ENCODE assay signal across 9 cellular contexts in the genomic region with DNA sequence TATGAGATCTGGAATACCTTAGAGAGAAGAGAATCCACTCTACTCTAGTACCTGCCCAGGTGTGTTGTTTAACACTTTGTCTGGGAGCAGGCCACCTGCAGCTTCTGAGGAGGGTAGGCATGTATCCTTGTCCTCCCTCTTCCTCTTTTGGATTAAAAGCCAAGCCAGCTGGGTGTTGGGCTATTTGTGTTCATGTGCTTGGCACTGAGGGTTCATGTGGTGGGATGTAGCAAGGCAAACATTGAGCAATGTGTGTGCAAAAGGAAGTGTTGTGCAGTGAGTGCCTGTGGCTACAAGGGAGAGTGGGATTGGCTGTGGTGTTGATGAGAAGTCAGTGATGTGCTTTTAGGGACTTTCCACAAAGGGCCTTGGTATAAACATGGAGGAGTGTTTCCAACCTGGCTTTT. TPM values are rescaled to one million over a fixed set of nuclear protein-coding genes. Genes with fewer than 3 reads are reported as not detected.
A peak's percentile ranks its signal among the peaks of the same experiment; 100 is the strongest.
DNase-seq lines count a peak whose midpoint lies in the region; ATAC-seq, FAIRE-seq and TF ChIP-seq lines count a peak whose summit lies in the region.
"Had no signal": no experiment of that assay in that cellular context is flagged by ENCODE, and none has a peak within 500 bp of the region (broad histone marks: within the 10 kb centered on the region; RNA-seq: fewer than 3 reads in every experiment).

No MANE protein-coding gene starts in this region.

- BruUV-seq in MCF 10A (replicated peaks; lab: Mats Ljungman, UMichigan), result no TSS peak

- DNase-seq in GM13976 (ENCODE audit: low spot score), result peak; percentile 59
- DNase-seq in MCF 10A (ENCODE audit: unreplicated experiment), result peak; percentile 91
- peak; percentile 85 for DNase-seq in medulla oblongata (ENCODE audit: extremely low spot score)
- no peak for DNase-seq in NCI-H345 (lab: John Stamatoyannopoulos, UW)
- no peak for DNase-seq in HTR-8/SVneo (ENCODE audit: insufficient read length, low spot score)
- DNase-seq in GDM1 (lab: John Stamatoyannopoulos, UW), result no peak

- no peaks in the 10 kb centered on the region for H4K20me1 ChIP-seq in KMS-11 (ENCODE audit: insufficient read depth)

- CTCF ChIA-PET in MCF 10A (lab: Yijun Ruan, JAX), result interaction anchor here (1.2 kb wide), 1 partner anchor 114 kb away, joined by 4 read pairs; no protein-coding TSS in a partner anchor

- ATAC-seq in HG03565 (IDR thresholded peaks at IDR 0.05; ENCODE audit: unreplicated experiment), result no peak

- FAIRE-seq in HTR-8/SVneo (lab: Jason Lieb, UNC), result no peak

- H3K27ac ChIP-seq in KMS-11, result peak overlapping the region; percentile 50

- peaks cover 47% of the 10 kb centered on the region for H3K4me1 ChIP-seq in KMS-11 (ENCODE audit: low read depth, poor library complexity, severe bottlenecking)

- H3K27me3 ChIP-seq in KMS-11 (ENCODE audit: insufficient read depth, low read depth), result no peaks in the 10 kb centered on the region

- peaks cover 22% of the 10 kb centered on the region for H3K36me3 Mint-ChIP-seq in MCF 10A (ENCODE audit: insufficient read depth, unreplicated experiment)

- H3K36me3 ChIP-seq in KMS-11 (ENCODE audit: insufficient read depth), result peaks cover 3% of the 10 kb centered on the region; the same call in 1 of the 2 replicates

- H3K4me1 Mint-ChIP-seq in MCF 10A (ENCODE audit: insufficient read depth, unreplicated experiment), result peaks cover 37% of the 10 kb centered on the region

- intact Hi-C loops in MCF 10A (cut with micrococcal nuclease), result loop anchor here (5.0 kb wide), 1 partner anchor 76 kb away; the partner anchor contains the start of genes BCS1L and ZNF142

- H3K79me2 ChIP-seq in KMS-11 (ENCODE audit: insufficient read depth, low read depth), result peaks cover 20% of the 10 kb centered on the region; the same call in 1 of the 2 replicates

- no peaks in the 10 kb centered on the region for H3K27me3 Mint-ChIP-seq in MCF 10A (ENCODE audit: insufficient read depth, unreplicated experiment)
- H3K27me3 Mint-ChIP-seq: IgD-negative memory B cell had no signal

- no peak overlapping the region for H3K4me3 ChIP-seq in KMS-11 (IDR thresholded peaks at IDR 0.05; ENCODE audit: insufficient read depth, low read depth, low read length)

- H3K9me3 Mint-ChIP-seq in MCF 10A (ENCODE audit: unreplicated experiment), result no peaks in the 10 kb centered on the region

- H2AFZ ChIP-seq in KMS-11 (ENCODE audit: low read depth), result no peak overlapping the region

- peak overlapping the region; percentile 38 for H3K4me3 Mint-ChIP-seq in MCF 10A (ENCODE audit: unreplicated experiment)

- peak overlapping the region; percentile 83 for H3K27ac Mint-ChIP-seq in MCF 10A (ENCODE audit: low read depth, unreplicated experiment)

- no peak for TF ChIP-seq CTCF in GM13976 (IDR thresholded peaks at IDR 0.05; ENCODE audit: borderline replicate concordance, control extremely low read depth, extremely low read depth, insufficient read depth, missing control alignments)
- no peak for TF ChIP-seq CTCF in KMS-11 (conservative IDR thresholded peaks at IDR 0.05; ENCODE audit: low read depth, low read length)
- TF ChIP-seq CTCF in MCF 10A (IDR thresholded peaks at IDR 0.05; ENCODE audit: unreplicated experiment), result no peak

- peak overlapping the region; percentile 10 for H3K9ac ChIP-seq in KMS-11

- in situ Hi-C loops in GM13976 (cut with MboI; ENCODE audit: low sequenced_read_pairs, unreplicated experiment), result no loop called here

- H3K4me2 ChIP-seq in KMS-11, result peak overlapping the region; percentile 84

- POLR2A ChIA-PET in MCF 10A (lab: Yijun Ruan, JAX), result no interaction called here

RNA-seq across cellular contexts. Expression of gene TTLL4, which starts 23.0 kb away (rescaled TPM):
- 33.6 and 38.2 TPM in 2 replicates for total RNA-seq in MCF 10A (2022)

RNA-seq across cellular contexts. Expression of gene CYP27A1, which starts 48.3 kb away (rescaled TPM):
- 0.12 TPM in 1 of 2 replicates, not detected in the other for total RNA-seq in MCF 10A (2022)

Comparison
In these comparisons a context has a peak if more than half of its experiments do, and no peak if none do; other contexts are left out.
1. DNase-seq: peak in GM13976 (single experiment), MCF 10A (single experiment) and medulla oblongata (single experiment); none in NCI-H345 (single experiment), HTR-8/SVneo (single experiment) and GDM1 (single experiment).